In the genomic region with DNA sequence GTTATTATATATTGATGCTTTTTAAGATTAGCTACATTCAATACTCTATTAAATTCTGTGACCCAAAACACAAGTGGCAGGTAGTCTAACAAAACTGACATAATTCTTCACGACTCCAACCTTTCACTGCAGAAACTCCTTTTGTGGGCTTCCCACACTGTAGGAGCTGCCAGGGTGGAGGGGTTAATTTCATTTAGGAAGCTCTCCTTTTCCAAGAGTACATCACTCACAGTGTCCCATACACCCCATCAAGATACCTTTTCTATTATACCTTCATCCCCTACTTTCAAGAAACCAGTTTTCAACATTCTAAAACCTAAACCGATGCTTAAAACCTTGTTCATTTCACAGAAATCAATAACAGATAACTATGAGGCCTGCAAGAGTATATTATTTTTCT, we compare ENCODE assay signal across 8 cellular contexts. TPM values are rescaled to one million over a fixed set of nuclear protein-coding genes. Genes with fewer than 3 reads are reported as not detected.
DNase-seq lines count a peak whose midpoint lies in the region; ATAC-seq and TF ChIP-seq lines count a peak whose summit lies in the region.

No MANE protein-coding gene starts in this region.

- peaks cover 2% of the 10 kb centered on the region for H3K27me3 Mint-ChIP-seq in activated T-helper 1 cell treated with anti-CD3 and anti-CD28 coated beads, Interleukin-12 subunit alpha, Interleukin-12 subunit beta, Interleukin-2, Interleukin-4 antibody, amounts not matched to agents 30 ng/mL and 10 ng/mL and 1 ng/mL, durations not matched to agents 14 hours and 24 hours and 36 hours (ENCODE audit: insufficient read depth)

- H3K27ac Mint-ChIP-seq in activated T-helper 1 cell treated with anti-CD3 and anti-CD28 coated beads, Interleukin-12 subunit alpha, Interleukin-12 subunit beta, Interleukin-2, Interleukin-4 antibody, amounts not matched to agents 30 ng/mL and 10 ng/mL and 1 ng/mL, durations not matched to agents 14 hours and 24 hours and 36 hours, result peak overlapping the region; percentile 95

- H3K27me3 ChIP-seq in iPS-20b (ENCODE audit: insufficient read depth, low read length), result no peaks in the 10 kb centered on the region
- no peaks in the 10 kb centered on the region for H3K27me3 ChIP-seq in testis

- peaks cover 4% of the 10 kb centered on the region; the same call in 1 of the 2 replicates for H3K9me3 ChIP-seq in iPS-20b (ENCODE audit: insufficient read depth, low read depth, low read length)
- H3K9me3 ChIP-seq in testis, result no peaks in the 10 kb centered on the region

- H3K4me3 Mint-ChIP-seq in activated T-helper 1 cell treated with anti-CD3 and anti-CD28 coated beads, Interleukin-12 subunit alpha, Interleukin-12 subunit beta, Interleukin-2, Interleukin-4 antibody, amounts not matched to agents 30 ng/mL and 10 ng/mL and 1 ng/mL, durations not matched to agents 14 hours and 24 hours and 36 hours, result peak overlapping the region; percentile 94

- intact Hi-C loops in Right ventricle myocardium superior (cut with DNase I) (no loop called here), Right ventricle myocardium inferior (cut with DNase I) (no loop called here), testis (cut with DNase I; ENCODE audit: low total_unique reads) (no loop called here)
- intact Hi-C loops in activated T-helper 1 cell treated with anti-CD3 and anti-CD28 coated beads, Interleukin-12 subunit alpha, Interleukin-12 subunit beta, Interleukin-2, Interleukin-4 antibody, amounts not matched to agents 30 ng/mL and 10 ng/mL and 1 ng/mL, durations not matched to agents 14 hours and 24 hours and 36 hours (cut with micrococcal nuclease), result loop anchor here (2.0 to 5.0 kb wide), 2 partner anchors 286 to 399 kb away; no protein-coding TSS in a partner anchor

- TF ChIP-seq POLR2A in testis (IDR thresholded peaks at IDR 0.05), result no peak

- no peak for TF ChIP-seq CTCF in testis (IDR thresholded peaks at IDR 0.05)

- H3K36me3 ChIP-seq in iPS-20b (ENCODE audit: insufficient read depth, low read depth, low read length) (peaks cover 14% of the 10 kb centered on the region), testis (ENCODE audit: low read depth, missing control alignments) (no peaks in the 10 kb centered on the region)

- H3K27ac ChIP-seq in iPS-20b (ENCODE audit: low read length) (peak overlapping the region; percentile 46), testis (peak overlapping the region; percentile 92 to 93)

- peak; percentile 19 for ATAC-seq in Right ventricle myocardium superior (ENCODE audit: poor library complexity)
- no peak for ATAC-seq in Right ventricle myocardium inferior
- no peak for ATAC-seq in HG03469 (IDR thresholded peaks at IDR 0.05; ENCODE audit: unreplicated experiment)
- no peak for ATAC-seq in GM18867 (IDR thresholded peaks at IDR 0.05; ENCODE audit: unreplicated experiment)
- ATAC-seq in GM21526 (IDR thresholded peaks at IDR 0.05; ENCODE audit: low FRiP score, unreplicated experiment), result no peak

- peaks cover 49% of the 10 kb centered on the region for H3K4me1 Mint-ChIP-seq in activated T-helper 1 cell treated with anti-CD3 and anti-CD28 coated beads, Interleukin-12 subunit alpha, Interleukin-12 subunit beta, Interleukin-2, Interleukin-4 antibody, amounts not matched to agents 30 ng/mL and 10 ng/mL and 1 ng/mL, durations not matched to agents 14 hours and 24 hours and 36 hours (ENCODE audit: low read depth)

- no peak for DNase-seq in Right ventricle myocardium superior
- DNase-seq in Right ventricle myocardium inferior (ENCODE audit: missing footprints), result no peak
- no peak for DNase-seq in activated T-helper 1 cell treated with anti-CD3 and anti-CD28 coated beads, Interleukin-12 subunit alpha, Interleukin-12 subunit beta, Interleukin-2, Interleukin-4 antibody, amounts not matched to agents 30 ng/mL and 10 ng/mL and 1 ng/mL, durations not matched to agents 14 hours and 24 hours and 36 hours (ENCODE audit: low spot score)
- no peak for DNase-seq in testis

- H3K9ac ChIP-seq in iPS-20b (ENCODE audit: low read depth, low read length), result peak overlapping the region; percentile 95

- peaks cover 14% of the 10 kb centered on the region for H3K4me1 ChIP-seq in iPS-20b (ENCODE audit: insufficient read depth, low read length)
- H3K4me1 ChIP-seq in testis, result peaks cover 31% of the 10 kb centered on the region

- H3K9me3 Mint-ChIP-seq in activated T-helper 1 cell treated with anti-CD3 and anti-CD28 coated beads, Interleukin-12 subunit alpha, Interleukin-12 subunit beta, Interleukin-2, Interleukin-4 antibody, amounts not matched to agents 30 ng/mL and 10 ng/mL and 1 ng/mL, durations not matched to agents 14 hours and 24 hours and 36 hours, result no peaks in the 10 kb centered on the region

- H3K4me3 ChIP-seq in iPS-20b (ENCODE audit: low read length) (peak overlapping the region; percentile 98), testis (peak overlapping the region; percentile 93 to 99)

- H3K36me3 Mint-ChIP-seq in activated T-helper 1 cell treated with anti-CD3 and anti-CD28 coated beads, Interleukin-12 subunit alpha, Interleukin-12 subunit beta, Interleukin-2, Interleukin-4 antibody, amounts not matched to agents 30 ng/mL and 10 ng/mL and 1 ng/mL, durations not matched to agents 14 hours and 24 hours and 36 hours (ENCODE audit: low read depth), result peaks cover 23% of the 10 kb centered on the region

- WGBS in testis, 2 donors, result 1 to 2% methylated on average over 2 of the region's 2 CpGs

RNA-seq across cellular contexts. Expression of a gene that starts 0.8 kb away (rescaled TPM):
- total RNA-seq in Right ventricle myocardium superior (5.7 TPM), Right ventricle myocardium inferior (6.0 TPM), testis (10 to 100 TPM; 15.4 to 16.6 TPM)
- total RNA-seq in activated T-helper 1 cell treated with anti-CD3 and anti-CD28 coated beads, Interleukin-12 subunit alpha, Interleukin-12 subunit beta, Interleukin-2, Interleukin-4 antibody, amounts not matched to agents 30 ng/mL and 10 ng/mL and 1 ng/mL, durations not matched to agents 14 hours and 24 hours and 36 hours, result 21.2 and 21.6 TPM in 2 replicates
- polyA plus RNA-seq in testis (ENCODE audit: insufficient read depth, low read depth, low replicate concordance), result 3.8 TPM
